ENCODE assay signal across 1 cellular context in genomic region chrX:103329991-103330390, GRCh38.
TF ChIP-seq lines count a peak whose summit lies in the region.

Gene TCEAL7, plus strand, starts transcription at chrX:103330239. Its CDS starts 1,165 bp downstream, at chrX:103331404.

TF ChIP-seq in K562, 482 proteins besides CTCF, POLR2A, EP300 and RAD21 (continued from another document):
- TF ChIP-seq, protein P1, sequence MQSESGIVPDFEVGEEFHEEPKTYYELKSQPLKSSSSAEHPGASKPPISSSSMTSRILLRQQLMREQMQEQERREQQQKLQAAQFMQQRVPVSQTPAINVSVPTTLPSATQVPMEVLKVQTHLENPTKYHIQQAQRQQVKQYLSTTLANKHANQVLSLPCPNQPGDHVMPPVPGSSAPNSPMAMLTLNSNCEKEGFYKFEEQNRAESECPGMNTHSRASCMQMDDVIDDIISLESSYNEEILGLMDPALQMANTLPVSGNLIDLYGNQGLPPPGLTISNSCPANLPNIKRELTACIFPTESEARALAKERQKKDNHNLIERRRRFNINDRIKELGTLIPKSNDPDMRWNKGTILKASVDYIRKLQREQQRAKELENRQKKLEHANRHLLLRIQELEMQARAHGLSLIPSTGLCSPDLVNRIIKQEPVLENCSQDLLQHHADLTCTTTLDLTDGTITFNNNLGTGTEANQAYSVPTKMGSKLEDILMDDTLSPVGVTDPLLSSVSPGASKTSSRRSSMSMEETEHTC (IDR thresholded peaks at IDR 0.05): no peak
- TF ChIP-seq KDM1A (IDR thresholded peaks at IDR 0.05): no peak
- TF ChIP-seq FOXA3 (CRISPR knock-in tag; conservative IDR thresholded peaks at IDR 0.05 in 1 of 2, IDR thresholded peaks at IDR 0.05 in 1 of 2): no peak
- TF ChIP-seq SUPT5H (IDR thresholded peaks at IDR 0.05): no peak
- peak; percentile 18; the same call in 1 of the 2 replicates for TF ChIP-seq BHLHE40 (IDR thresholded peaks at IDR 0.05; ENCODE audit: low read length)
- TF ChIP-seq RBM22 (IDR thresholded peaks at IDR 0.05; ENCODE audit: low read depth, low read length, poor library complexity, severe bottlenecking): no peak
- no peak for TF ChIP-seq FOXP1 (CRISPR knock-in tag; IDR thresholded peaks at IDR 0.05)
- TF ChIP-seq USF2 (CRISPR knock-in tag; IDR thresholded peaks at IDR 0.05): peak; percentile 51
- TF ChIP-seq RUNX1 (IDR thresholded peaks at IDR 0.05; ENCODE audit: low read depth): no peak
- no peak for TF ChIP-seq MCM3 (IDR thresholded peaks at IDR 0.05)
- no peak for TF ChIP-seq MTA3 (IDR thresholded peaks at IDR 0.05; ENCODE audit: borderline replicate concordance)
- TF ChIP-seq, protein P2, sequence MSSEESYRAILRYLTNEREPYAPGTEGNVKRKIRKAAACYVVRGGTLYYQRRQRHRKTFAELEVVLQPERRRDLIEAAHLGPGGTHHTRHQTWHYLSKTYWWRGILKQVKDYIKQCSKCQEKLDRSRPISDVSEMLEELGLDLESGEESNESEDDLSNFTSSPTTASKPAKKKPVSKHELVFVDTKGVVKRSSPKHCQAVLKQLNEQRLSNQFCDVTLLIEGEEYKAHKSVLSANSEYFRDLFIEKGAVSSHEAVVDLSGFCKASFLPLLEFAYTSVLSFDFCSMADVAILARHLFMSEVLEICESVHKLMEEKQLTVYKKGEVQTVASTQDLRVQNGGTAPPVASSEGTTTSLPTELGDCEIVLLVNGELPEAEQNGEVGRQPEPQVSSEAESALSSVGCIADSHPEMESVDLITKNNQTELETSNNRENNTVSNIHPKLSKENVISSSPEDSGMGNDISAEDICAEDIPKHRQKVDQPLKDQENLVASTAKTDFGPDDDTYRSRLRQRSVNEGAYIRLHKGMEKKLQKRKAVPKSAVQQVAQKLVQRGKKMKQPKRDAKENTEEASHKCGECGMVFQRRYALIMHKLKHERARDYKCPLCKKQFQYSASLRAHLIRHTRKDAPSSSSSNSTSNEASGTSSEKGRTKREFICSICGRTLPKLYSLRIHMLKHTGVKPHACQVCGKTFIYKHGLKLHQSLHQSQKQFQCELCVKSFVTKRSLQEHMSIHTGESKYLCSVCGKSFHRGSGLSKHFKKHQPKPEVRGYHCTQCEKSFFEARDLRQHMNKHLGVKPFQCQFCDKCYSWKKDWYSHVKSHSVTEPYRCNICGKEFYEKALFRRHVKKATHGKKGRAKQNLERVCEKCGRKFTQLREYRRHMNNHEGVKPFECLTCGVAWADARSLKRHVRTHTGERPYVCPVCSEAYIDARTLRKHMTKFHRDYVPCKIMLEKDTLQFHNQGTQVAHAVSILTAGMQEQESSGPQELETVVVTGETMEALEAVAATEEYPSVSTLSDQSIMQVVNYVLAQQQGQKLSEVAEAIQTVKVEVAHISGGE (CRISPR knock-in tag; IDR thresholded peaks at IDR 0.05): no peak
- no peak for TF ChIP-seq HDGF (IDR thresholded peaks at IDR 0.05)
- peak; percentile 59 for TF ChIP-seq PKNOX1 (IDR thresholded peaks at IDR 0.05)
- TF ChIP-seq FOXJ2 (tag; IDR thresholded peaks at IDR 0.05): no peak
- no peak for TF ChIP-seq ELF2 (CRISPR knock-in tag; IDR thresholded peaks at IDR 0.05)
- TF ChIP-seq ZNF592 (IDR thresholded peaks at IDR 0.05): no peak
- TF ChIP-seq RFX7 (CRISPR knock-in tag; IDR thresholded peaks at IDR 0.05): no peak
- TF ChIP-seq HMG20A (CRISPR knock-in tag; conservative IDR thresholded peaks at IDR 0.05): no peak
- TF ChIP-seq, protein P3, sequence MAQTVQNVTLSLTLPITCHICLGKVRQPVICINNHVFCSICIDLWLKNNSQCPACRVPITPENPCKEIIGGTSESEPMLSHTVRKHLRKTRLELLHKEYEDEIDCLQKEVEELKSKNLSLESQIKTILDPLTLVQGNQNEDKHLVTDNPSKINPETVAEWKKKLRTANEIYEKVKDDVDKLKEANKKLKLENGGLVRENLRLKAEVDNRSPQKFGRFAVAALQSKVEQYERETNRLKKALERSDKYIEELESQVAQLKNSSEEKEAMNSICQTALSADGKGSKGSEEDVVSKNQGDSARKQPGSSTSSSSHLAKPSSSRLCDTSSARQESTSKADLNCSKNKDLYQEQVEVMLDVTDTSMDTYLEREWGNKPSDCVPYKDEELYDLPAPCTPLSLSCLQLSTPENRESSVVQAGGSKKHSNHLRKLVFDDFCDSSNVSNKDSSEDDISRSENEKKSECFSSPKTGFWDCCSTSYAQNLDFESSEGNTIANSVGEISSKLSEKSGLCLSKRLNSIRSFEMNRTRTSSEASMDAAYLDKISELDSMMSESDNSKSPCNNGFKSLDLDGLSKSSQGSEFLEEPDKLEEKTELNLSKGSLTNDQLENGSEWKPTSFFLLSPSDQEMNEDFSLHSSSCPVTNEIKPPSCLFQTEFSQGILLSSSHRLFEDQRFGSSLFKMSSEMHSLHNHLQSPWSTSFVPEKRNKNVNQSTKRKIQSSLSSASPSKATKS (CRISPR knock-in tag; IDR thresholded peaks at IDR 0.05): no peak
